29 cellular contexts compared by ENCODE assay signal in genomic region chr3:120100711-120101110, GRCh38. TPM values are rescaled to one million over a fixed set of nuclear protein-coding genes. Genes with fewer than 3 reads are reported as not detected.
A peak's percentile ranks its signal among the peaks of the same experiment; 100 is the strongest.
DNase-seq lines count a peak whose midpoint lies in the region; ATAC-seq and TF ChIP-seq lines count a peak whose summit lies in the region.
"Had no signal": no experiment of that assay in that cellular context is flagged by ENCODE, and none has a peak within 500 bp of the region (broad histone marks: within the 10 kb centered on the region; RNA-seq: fewer than 3 reads in every experiment).

No MANE protein-coding gene starts in this region.

- H3K4me1 Mint-ChIP-seq in T-helper 17 cell: peaks cover 12% of the 10 kb centered on the region
- peaks cover 15 to 35% (median 23%) of the 10 kb centered on the region in 4 donors for H3K4me1 Mint-ChIP-seq in CD4-positive, alpha-beta memory T cell

- 97 to 100% (median 100%) methylated on average over 1 of the region's 1 CpG for WGBS in stomach, 5 donors

- no peak overlapping the region for H3K4me3 Mint-ChIP-seq in T-helper 17 cell
- no peak overlapping the region for H3K4me3 Mint-ChIP-seq in CD4-positive, alpha-beta memory T cell
- H3K4me3 Mint-ChIP-seq: activated T-helper 1 cell treated with anti-CD3 and anti-CD28 coated beads, Interleukin-12 subunit alpha, Interleukin-12 subunit beta, Interleukin-2, Interleukin-4 antibody, amounts not matched to agents 30 ng/mL and 10 ng/mL and 1 ng/mL, durations not matched to agents 14 hours and 24 hours and 36 hours; IgD-negative memory B cell; T-helper 1 cell treated with Interleukin-12 subunit alpha and Interleukin-12 subunit beta and Interleukin-4 antibody, amounts not matched to agents 30 μg/mL and 1 μg/mL, for 36 hours had no signal

- H3K9me3 Mint-ChIP-seq in CD4-positive, alpha-beta memory T cell: no peaks in the 10 kb centered on the region
- H3K9me3 Mint-ChIP-seq: activated T-helper 1 cell treated with anti-CD3 and anti-CD28 coated beads, Interleukin-12 subunit alpha, Interleukin-12 subunit beta, Interleukin-2, Interleukin-4 antibody, amounts not matched to agents 30 ng/mL and 10 ng/mL and 1 ng/mL, durations not matched to agents 14 hours and 24 hours and 36 hours; IgD-negative memory B cell; T-helper 1 cell treated with Interleukin-12 subunit alpha and Interleukin-12 subunit beta and Interleukin-4 antibody, amounts not matched to agents 30 μg/mL and 1 μg/mL, for 36 hours had no signal

- ATAC-seq in T-helper 17 cell: no peak
- ATAC-seq: left ventricle myocardium superior had no signal

- peak overlapping the region; percentile 47 for H3K27ac Mint-ChIP-seq in T-helper 17 cell
- peak overlapping the region in 1 of 7 donors; percentile 35 for H3K27ac Mint-ChIP-seq in CD4-positive, alpha-beta memory T cell
- H3K27ac Mint-ChIP-seq: activated T-helper 1 cell treated with anti-CD3 and anti-CD28 coated beads, Interleukin-12 subunit alpha, Interleukin-12 subunit beta, Interleukin-2, Interleukin-4 antibody, amounts not matched to agents 30 ng/mL and 10 ng/mL and 1 ng/mL, durations not matched to agents 14 hours and 24 hours and 36 hours; IgD-negative memory B cell; T-helper 1 cell treated with Interleukin-12 subunit alpha and Interleukin-12 subunit beta and Interleukin-4 antibody, amounts not matched to agents 30 μg/mL and 1 μg/mL, for 36 hours had no signal

- peak; percentile 36 for DNase-seq in AG04449 (ENCODE audit: low read depth, low spot score)
- DNase-seq in GM03348 (ENCODE audit: low spot score): peak; percentile 66
- DNase-seq in T-helper 17 cell: no peak
- peak; percentile 75 for DNase-seq in fibroblast of peridontal ligament (ENCODE audit: extremely low read depth)
- no peak for DNase-seq in stomach
- no peak for DNase-seq in activated T-cell treated with anti-CD3 and anti-CD28 coated beads, Interleukin-2, amount 50 U/mL, for 1 hour
- DNase-seq in anterior cingulate cortex (lab: John Stamatoyannopoulos, UW): no peak
- no peak for DNase-seq in CD4-positive, alpha-beta memory T cell
- DNase-seq: activated CD4-positive, alpha-beta T cell treated with anti-CD3 and anti-CD28 coated beads, Interleukin-2, amount 50 U/mL, for 48 hours; activated CD8-positive, alpha-beta memory T cell treated with anti-CD3 and anti-CD28 coated beads, Interleukin-2, amount 50 U/mL, for 4 hours; activated naive CD4-positive, alpha-beta T cell treated with Interleukin-2 at 50 U/mL for 16 hours; amniotic stem cell; DMS 273 treated with DMSO at 0.1 percent for 48 hours; effector CD4-positive, alpha-beta T cell; islet precursor cell; left ventricle myocardium superior; naive B cell; NCI-H1092 treated with DMSO at 0.1 percent for 48 hours; NCI-H1694 treated with DMSO at 0.1 percent for 48 hours; NCI-H2171; NCI-H510A; posterior cingulate gyrus; RPMI8226; tibial artery had no signal

- POLR2A ChIA-PET in AG04449 (lab: Yijun Ruan, JAX): interaction anchor here (0.6 to 1.4 kb wide), 2 partner anchors 52 to 83 kb away, joined by 3 read pairs; no protein-coding TSS in a partner anchor
- POLR2A ChIA-PET in CD4-positive, alpha-beta memory T cell (lab: Charles Lee; ENCODE audit: partially characterized antibody): interaction anchor here (1.3 kb wide), 1 partner anchor 249 kb away, joined by 3 read pairs; the partner anchor contains the start of gene LRRC58

- no peak for TF ChIP-seq EP300 in stomach (IDR thresholded peaks at IDR 0.05)

- intact Hi-C loops in stomach (cut with DNase I; ENCODE audit: low total_unique reads): no loop called here
- intact Hi-C loops in CD4-positive, alpha-beta memory T cell (cut with micrococcal nuclease): no loop called here

- H3K9me3 ChIP-seq in T-helper 17 cell (ENCODE audit: control insufficient read depth, low read length, poor library complexity, severe bottlenecking) (no peaks in the 10 kb centered on the region), stomach (no peaks in the 10 kb centered on the region)
- H3K9me3 ChIP-seq in CD4-positive, alpha-beta memory T cell (ENCODE audit: control insufficient read depth in 1 of 2, low read length in 2 of 2): no peaks in the 10 kb centered on the region
- H3K9me3 ChIP-seq: right atrium auricular region, tibial artery, vagina had no signal

- no peak for TF ChIP-seq POLR2A in stomach (IDR thresholded peaks at IDR 0.05)

- TF ChIP-seq CTCF in AG04449 (IDR thresholded peaks at IDR 0.05; ENCODE audit: insufficient read depth, low read length, missing control alignments): no peak
- no peak for TF ChIP-seq CTCF in stomach (IDR thresholded peaks at IDR 0.05)

- H3K36me3 Mint-ChIP-seq in T-helper 17 cell (ENCODE audit: low read depth): peaks cover 6% of the 10 kb centered on the region
- peaks cover 7 to 12% of the 10 kb centered on the region in 2 donors for H3K36me3 Mint-ChIP-seq in CD4-positive, alpha-beta memory T cell

- H3K27me3 Mint-ChIP-seq in T-helper 17 cell: no peaks in the 10 kb centered on the region
- H3K27me3 Mint-ChIP-seq in CD4-positive, alpha-beta memory T cell: no peaks in the 10 kb centered on the region
- H3K27me3 Mint-ChIP-seq: IgD-negative memory B cell, naive B cell had no signal

- no peaks in the 10 kb centered on the region for H3K36me3 ChIP-seq in stomach
- no peaks in the 10 kb centered on the region for H3K36me3 ChIP-seq in CD4-positive, alpha-beta memory T cell (ENCODE audit: insufficient read depth, low read length)
- H3K36me3 ChIP-seq: right atrium auricular region, vagina had no signal

- H3K4me3 ChIP-seq in AG04449 (ENCODE audit: low read depth, low read length) (no peak overlapping the region), stomach (no peak overlapping the region)
- no peak overlapping the region for H3K4me3 ChIP-seq in CD4-positive, alpha-beta memory T cell (ENCODE audit: low read length in 2 of 2)
- H3K4me3 ChIP-seq: right atrium auricular region, tibial artery, vagina had no signal

- CTCF ChIA-PET in AG04449 (lab: Yijun Ruan, JAX): interaction anchor here (0.7 to 1.8 kb wide), 5 partner anchors 9 to 208 kb away, joined by 3 to 10 read pairs (median 4); no protein-coding TSS in a partner anchor
- CTCF ChIA-PET in CD4-positive, alpha-beta memory T cell (lab: Charles Lee; ENCODE audit: partially characterized antibody): no interaction called here

- H3K27ac ChIP-seq in stomach: no peak overlapping the region
- H3K27ac ChIP-seq in CD4-positive, alpha-beta memory T cell (ENCODE audit: low read depth, low read length): no peak overlapping the region
- H3K27ac ChIP-seq: right atrium auricular region, tibial artery, vagina had no signal

- H3K4me1 ChIP-seq in stomach: peaks cover 12 to 47% (median 30%) of the 10 kb centered on the region in 4 donors
- H3K4me1 ChIP-seq in CD4-positive, alpha-beta memory T cell (ENCODE audit: insufficient read depth, low read length): peaks cover 16% of the 10 kb centered on the region

- no peaks in the 10 kb centered on the region for H3K27me3 ChIP-seq in stomach
- no peaks in the 10 kb centered on the region for H3K27me3 ChIP-seq in CD4-positive, alpha-beta memory T cell (ENCODE audit: insufficient read depth, low read length)
- H3K27me3 ChIP-seq: right atrium auricular region, tibial artery, vagina had no signal

RNA-seq across cellular contexts. Expression of gene GSK3B, which starts 6.5 kb away (rescaled TPM):
- 10 to 100 TPM; 42.2 to 45.2 TPM for total RNA-seq in T-helper 17 cell
- 10 to 100 TPM in 4 of 5 donors, 1 to 10 TPM in 1; 9.9 to 59.1 (median 24.1) TPM for total RNA-seq in stomach
- polyA plus RNA-seq in stomach: 1 to 10 TPM; 6.2 to 9.0 (median 6.2) TPM
- 10 to 100 TPM; 33.4 to 35.0 TPM for total RNA-seq in CD4-positive, alpha-beta memory T cell
- polyA plus RNA-seq in CD4-positive, alpha-beta memory T cell: 10 to 100 TPM; 10.4 to 17.6 TPM

Comparison
In these comparisons a context has a peak if more than half of its experiments do, and no peak if none do; other contexts are left out.
1. DNase-seq: peak in AG04449 (single experiment), GM03348 (single experiment) and fibroblast of peridontal ligament (single experiment); none in T-helper 17 cell (0 of 3), stomach (single experiment), activated T-cell treated with anti-CD3 and anti-CD28 coated beads, Interleukin-2, amount 50 U/mL, for 1 hour (single experiment), anterior cingulate cortex (0 of 58) and CD4-positive, alpha-beta memory T cell (0 of 5).